In the genomic region with DNA sequence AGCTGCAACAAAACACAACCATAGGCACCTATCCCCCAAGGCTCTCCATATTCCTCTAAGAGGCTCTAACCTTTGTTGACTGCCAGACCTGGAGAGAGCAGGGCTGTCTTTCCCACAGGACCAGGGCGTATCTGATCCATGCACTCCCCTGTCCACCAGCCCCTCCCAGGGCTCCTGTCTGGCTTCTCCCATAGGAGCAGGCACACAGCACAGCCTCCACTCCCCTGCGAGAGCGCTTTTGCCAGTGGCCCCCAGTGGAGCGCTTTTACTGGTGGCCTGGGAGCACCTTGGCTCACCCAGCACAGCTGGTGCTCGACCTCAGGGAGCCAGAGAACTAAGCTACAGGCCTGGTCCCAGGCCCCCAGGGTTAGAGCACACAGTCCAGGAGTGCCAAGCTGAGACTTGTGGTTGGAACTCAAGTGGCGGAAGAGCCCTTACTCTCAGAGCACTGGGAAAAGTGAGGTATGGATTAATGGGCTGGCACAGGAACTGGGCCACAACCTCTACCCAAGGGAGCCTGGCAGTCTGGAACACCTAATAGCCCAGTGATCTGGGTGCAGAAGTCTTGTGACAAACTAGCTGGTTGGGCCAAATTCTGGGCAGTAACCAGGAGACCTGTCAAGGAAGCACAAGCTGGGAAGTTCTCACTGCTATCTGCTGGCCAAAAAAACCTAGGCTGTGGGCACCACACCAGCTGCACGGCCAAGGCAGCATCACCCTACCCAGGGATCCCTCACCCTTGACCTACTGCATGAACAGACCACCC, we compare ENCODE assay signal across 21 cellular contexts.
"Had no signal": no experiment of that assay in that cellular context is flagged by ENCODE, and none has a peak within 500 bp of the region (broad histone marks: within the 10 kb centered on the region; RNA-seq: fewer than 3 reads in every experiment).

No MANE protein-coding gene starts in this region.

- H3K27me3 ChIP-seq: MG63, Peyer's patch had no signal

- H3K36me3 ChIP-seq: Peyer's patch had no signal

- H3K9me3 Mint-ChIP-seq: activated CD8-positive, alpha-beta T cell treated with anti-CD3 and anti-CD28 coated beads for 36 hours; activated naive CD4-positive, alpha-beta T cell treated with anti-CD3 and anti-CD28 coated beads, Interleukin-2, amount 10 ng/mL, durations not matched to agents 7 days and 5 days; activated naive CD8-positive, alpha-beta T cell treated with anti-CD3 and anti-CD28 coated beads for 36 hours; activated T-cell treated with anti-CD3 and anti-CD28 coated beads, Interleukin-2, amount 50 U/mL, for 72 hours; activated T-helper 2 cell treated with anti-CD3 and anti-CD28 coated beads, Interferon-gamma antibody, Interleukin-2, Interleukin-4, amounts not matched to agents 10 μg/mL and 5 μg/mL and 100 μg/mL, durations not matched to agents 14 hours and 24 hours and 36 hours; T-helper 1 cell treated with Interleukin-12 subunit alpha and Interleukin-12 subunit beta and Interleukin-4 antibody, amounts not matched to agents 30 μg/mL and 1 μg/mL, for 36 hours had no signal

- H3K4me3 Mint-ChIP-seq: activated CD8-positive, alpha-beta T cell treated with anti-CD3 and anti-CD28 coated beads for 36 hours; activated naive CD4-positive, alpha-beta T cell treated with anti-CD3 and anti-CD28 coated beads, Interleukin-2, amount 10 ng/mL, durations not matched to agents 7 days and 5 days; activated naive CD8-positive, alpha-beta T cell treated with anti-CD3 and anti-CD28 coated beads for 36 hours; activated T-cell treated with anti-CD3 and anti-CD28 coated beads, Interleukin-2, amount 50 U/mL, for 72 hours; T-helper 1 cell treated with Interleukin-12 subunit alpha and Interleukin-12 subunit beta and Interleukin-4 antibody, amounts not matched to agents 30 μg/mL and 1 μg/mL, for 36 hours had no signal

- H3K27ac ChIP-seq: KMS-11, Peyer's patch, RWPE1 had no signal

- H3K27ac Mint-ChIP-seq: activated CD8-positive, alpha-beta T cell treated with anti-CD3 and anti-CD28 coated beads for 36 hours; activated naive CD4-positive, alpha-beta T cell treated with anti-CD3 and anti-CD28 coated beads, Interleukin-2, amount 10 ng/mL, durations not matched to agents 7 days and 5 days; activated naive CD8-positive, alpha-beta T cell treated with anti-CD3 and anti-CD28 coated beads for 36 hours; activated T-cell treated with anti-CD3 and anti-CD28 coated beads, Interleukin-2, amount 50 U/mL, for 72 hours; activated T-helper 2 cell treated with anti-CD3 and anti-CD28 coated beads, Interferon-gamma antibody, Interleukin-2, Interleukin-4, amounts not matched to agents 10 μg/mL and 5 μg/mL and 100 μg/mL, durations not matched to agents 14 hours and 24 hours and 36 hours; T-helper 1 cell treated with Interleukin-12 subunit alpha and Interleukin-12 subunit beta and Interleukin-4 antibody, amounts not matched to agents 30 μg/mL and 1 μg/mL, for 36 hours had no signal

- ATAC-seq: activated CD4-positive, CD25-positive, alpha-beta regulatory T cell treated with anti-CD3 and anti-CD28 coated beads, Interleukin-2, amount 50 U/mL, for 24 hours; activated CD8-positive, alpha-beta T cell treated with anti-CD3 and anti-CD28 coated beads for 36 hours; activated T-cell treated with anti-CD3 and anti-CD28 coated beads, Interleukin-2, amount 50 U/mL, for 72 hours had no signal

- H3K9me3 ChIP-seq: MG63, Peyer's patch had no signal

- H3K36me3 Mint-ChIP-seq: activated naive CD4-positive, alpha-beta T cell treated with anti-CD3 and anti-CD28 coated beads, Interleukin-2, amount 10 ng/mL, durations not matched to agents 7 days and 5 days; activated naive CD8-positive, alpha-beta T cell treated with anti-CD3 and anti-CD28 coated beads for 36 hours had no signal

- H3K4me1 Mint-ChIP-seq: activated naive CD4-positive, alpha-beta T cell treated with anti-CD3 and anti-CD28 coated beads, Interleukin-2, amount 10 ng/mL, durations not matched to agents 7 days and 5 days; activated naive CD8-positive, alpha-beta T cell treated with anti-CD3 and anti-CD28 coated beads for 36 hours had no signal

- H3K4me1 ChIP-seq: Peyer's patch had no signal

- DNase-seq: activated CD4-positive, alpha-beta T cell treated with anti-CD3 and anti-CD28 coated beads for 4 hours; activated CD8-positive, alpha-beta memory T cell treated with anti-CD3 and anti-CD28 coated beads, Interleukin-2, amount 50 U/mL, for 4 hours; activated CD8-positive, alpha-beta T cell treated with anti-CD3 and anti-CD28 coated beads for 36 hours; activated gamma-delta T cell treated with Interleukin-2 at 50 U/mL for 16 hours; activated naive CD4-positive, alpha-beta T cell treated with anti-CD3 and anti-CD28 coated beads, Interleukin-2, amount 10 ng/mL, durations not matched to agents 7 days and 5 days; activated naive CD8-positive, alpha-beta T cell treated with anti-CD3 and anti-CD28 coated beads for 36 hours; activated T-cell treated with anti-CD3 and anti-CD28 coated beads, Interleukin-2, amount 50 U/mL, for 72 hours; MG63; NCI-H1105; NCI-H1436; NCI-H1694 treated with DMSO at 0.1 percent for 48 hours; NCI-H2029 treated with DMSO at 0.1 percent for 48 hours; NCI-H510A treated with DMSO at 0.1 percent for 48 hours; NCI-H69; Peyer's patch; SHP77 treated with DMSO at 0.1 percent for 48 hours had no signal

- H3K4me3 ChIP-seq: MG63, Peyer's patch had no signal
